Comparison of ENCODE assay signal across 14 cellular contexts in genomic region chr4:153111426-153112070, GRCh38.
"Had no signal": no experiment of that assay in that cellular context is flagged by ENCODE, and none has a peak within 500 bp of the region (broad histone marks: within the 10 kb centered on the region; RNA-seq: fewer than 3 reads in every experiment).

No MANE protein-coding gene starts in this region.

- H3K27me3 Mint-ChIP-seq: naive thymus-derived CD8-positive, alpha-beta T cell; progenitor cell of endocrine pancreas; stimulated activated naive CD8-positive, alpha-beta T cell treated with anti-CD3 and anti-CD28 coated beads, Interleukin-15, Interleukin-2, amounts not matched to agents 100 ng/mL and 50 ng/mL, for 24 hours had no signal

- H3K4me3 Mint-ChIP-seq: endodermal cell; stimulated activated naive CD8-positive, alpha-beta T cell treated with anti-CD3 and anti-CD28 coated beads, Interleukin-15, Interleukin-2, amounts not matched to agents 100 ng/mL and 50 ng/mL, for 24 hours; WTC11 had no signal

- H3K4me3 ChIP-seq: cardiac muscle cell, gastroesophageal sphincter, heart right ventricle, lung, suprapubic skin had no signal

- H3K9me3 Mint-ChIP-seq: stimulated activated naive CD8-positive, alpha-beta T cell treated with anti-CD3 and anti-CD28 coated beads, Interleukin-15, Interleukin-2, amounts not matched to agents 100 ng/mL and 50 ng/mL, for 24 hours had no signal

- H3K36me3 Mint-ChIP-seq: naive thymus-derived CD8-positive, alpha-beta T cell; WTC11 had no signal

- ATAC-seq: gastroesophageal sphincter, heart right ventricle, right cardiac atrium, WTC11 had no signal

- H3K27ac ChIP-seq: cardiac muscle cell, gastroesophageal sphincter, heart right ventricle, neutrophil, suprapubic skin had no signal

- H3K4me1 Mint-ChIP-seq: endodermal cell had no signal

- H3K27ac Mint-ChIP-seq: endodermal cell; progenitor cell of endocrine pancreas; stimulated activated naive CD8-positive, alpha-beta T cell treated with anti-CD3 and anti-CD28 coated beads, Interleukin-15, Interleukin-2, amounts not matched to agents 100 ng/mL and 50 ng/mL, for 24 hours; WTC11 had no signal

- DNase-seq: activated effector memory CD4-positive, alpha-beta T cell treated with Interleukin-2 at 50 U/mL for 16 hours; endodermal cell; heart right ventricle; left colon; right cardiac atrium had no signal

- H3K27me3 ChIP-seq: cardiac muscle cell, gastroesophageal sphincter, suprapubic skin had no signal

- H3K9me3 ChIP-seq: gastroesophageal sphincter, heart right ventricle, neutrophil, suprapubic skin had no signal

- H3K36me3 ChIP-seq: cardiac muscle cell, gastroesophageal sphincter, heart right ventricle, neutrophil, suprapubic skin had no signal
